ENCODE assay signal across 1 cellular context in the genomic region with DNA sequence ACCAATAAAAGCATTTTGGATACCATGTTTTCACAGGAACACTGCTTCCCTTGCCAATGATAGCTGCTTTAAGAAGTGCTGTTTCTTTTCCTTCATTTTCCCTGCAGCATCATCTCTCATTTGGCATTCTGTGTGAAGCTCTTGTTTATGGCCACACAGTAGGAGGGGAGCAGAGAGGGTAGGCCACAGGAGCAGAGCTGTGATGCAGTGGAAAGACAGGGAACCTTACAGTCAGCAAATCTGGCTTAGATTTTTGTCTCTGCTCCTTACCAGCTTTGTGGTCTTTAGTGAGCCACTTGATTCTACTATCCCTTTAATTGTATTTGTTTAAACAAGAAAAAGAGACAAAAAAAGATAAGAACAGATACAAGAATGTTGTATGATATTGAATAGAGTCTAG.
TF ChIP-seq lines count a peak whose summit lies in the region.

No MANE protein-coding gene starts in this region.

TF ChIP-seq in SK-N-SH, 30 proteins besides CTCF, POLR2A, EP300 and RAD21 (continued from another document):
- TF ChIP-seq, protein P1, sequence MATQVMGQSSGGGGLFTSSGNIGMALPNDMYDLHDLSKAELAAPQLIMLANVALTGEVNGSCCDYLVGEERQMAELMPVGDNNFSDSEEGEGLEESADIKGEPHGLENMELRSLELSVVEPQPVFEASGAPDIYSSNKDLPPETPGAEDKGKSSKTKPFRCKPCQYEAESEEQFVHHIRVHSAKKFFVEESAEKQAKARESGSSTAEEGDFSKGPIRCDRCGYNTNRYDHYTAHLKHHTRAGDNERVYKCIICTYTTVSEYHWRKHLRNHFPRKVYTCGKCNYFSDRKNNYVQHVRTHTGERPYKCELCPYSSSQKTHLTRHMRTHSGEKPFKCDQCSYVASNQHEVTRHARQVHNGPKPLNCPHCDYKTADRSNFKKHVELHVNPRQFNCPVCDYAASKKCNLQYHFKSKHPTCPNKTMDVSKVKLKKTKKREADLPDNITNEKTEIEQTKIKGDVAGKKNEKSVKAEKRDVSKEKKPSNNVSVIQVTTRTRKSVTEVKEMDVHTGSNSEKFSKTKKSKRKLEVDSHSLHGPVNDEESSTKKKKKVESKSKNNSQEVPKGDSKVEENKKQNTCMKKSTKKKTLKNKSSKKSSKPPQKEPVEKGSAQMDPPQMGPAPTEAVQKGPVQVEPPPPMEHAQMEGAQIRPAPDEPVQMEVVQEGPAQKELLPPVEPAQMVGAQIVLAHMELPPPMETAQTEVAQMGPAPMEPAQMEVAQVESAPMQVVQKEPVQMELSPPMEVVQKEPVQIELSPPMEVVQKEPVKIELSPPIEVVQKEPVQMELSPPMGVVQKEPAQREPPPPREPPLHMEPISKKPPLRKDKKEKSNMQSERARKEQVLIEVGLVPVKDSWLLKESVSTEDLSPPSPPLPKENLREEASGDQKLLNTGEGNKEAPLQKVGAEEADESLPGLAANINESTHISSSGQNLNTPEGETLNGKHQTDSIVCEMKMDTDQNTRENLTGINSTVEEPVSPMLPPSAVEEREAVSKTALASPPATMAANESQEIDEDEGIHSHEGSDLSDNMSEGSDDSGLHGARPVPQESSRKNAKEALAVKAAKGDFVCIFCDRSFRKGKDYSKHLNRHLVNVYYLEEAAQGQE (IDR thresholded peaks at IDR 0.05; ENCODE audit: low read depth, low read length), result no peak
- TF ChIP-seq CHD2 (IDR thresholded peaks at IDR 0.05; ENCODE audit: low read length, partially characterized antibody) (no peak), FOXM1 (IDR thresholded peaks at IDR 0.05; ENCODE audit: low read depth) (no peak), YY1 (IDR thresholded peaks at IDR 0.05; ENCODE audit: low read depth) (no peak), EZH2phosphoT487 (IDR thresholded peaks at IDR 0.05; ENCODE audit: borderline replicate concordance, low read depth) (no peak), NRF1 (IDR thresholded peaks at IDR 0.05; ENCODE audit: low read depth, low read length) (no peak), TEAD4 (IDR thresholded peaks at IDR 0.05; ENCODE audit: borderline replicate concordance, insufficient read depth) (no peak), MXI1 (IDR thresholded peaks at IDR 0.05; ENCODE audit: low read depth, low read length) (no peak), RCOR1 (IDR thresholded peaks at IDR 0.05; ENCODE audit: low read length) (no peak), FOXJ3 (CRISPR knock-in tag; IDR thresholded peaks at IDR 0.05) (no peak), POLR2AphosphoS5 (IDR thresholded peaks at IDR 0.05; ENCODE audit: low read depth, low read length) (no peak)
- TF ChIP-seq, protein P2, sequence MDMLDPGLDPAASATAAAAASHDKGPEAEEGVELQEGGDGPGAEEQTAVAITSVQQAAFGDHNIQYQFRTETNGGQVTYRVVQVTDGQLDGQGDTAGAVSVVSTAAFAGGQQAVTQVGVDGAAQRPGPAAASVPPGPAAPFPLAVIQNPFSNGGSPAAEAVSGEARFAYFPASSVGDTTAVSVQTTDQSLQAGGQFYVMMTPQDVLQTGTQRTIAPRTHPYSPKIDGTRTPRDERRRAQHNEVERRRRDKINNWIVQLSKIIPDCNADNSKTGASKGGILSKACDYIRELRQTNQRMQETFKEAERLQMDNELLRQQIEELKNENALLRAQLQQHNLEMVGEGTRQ (IDR thresholded peaks at IDR 0.05; ENCODE audit: borderline replicate concordance, low read depth, low read length), result no peak
- TF ChIP-seq, protein P3, sequence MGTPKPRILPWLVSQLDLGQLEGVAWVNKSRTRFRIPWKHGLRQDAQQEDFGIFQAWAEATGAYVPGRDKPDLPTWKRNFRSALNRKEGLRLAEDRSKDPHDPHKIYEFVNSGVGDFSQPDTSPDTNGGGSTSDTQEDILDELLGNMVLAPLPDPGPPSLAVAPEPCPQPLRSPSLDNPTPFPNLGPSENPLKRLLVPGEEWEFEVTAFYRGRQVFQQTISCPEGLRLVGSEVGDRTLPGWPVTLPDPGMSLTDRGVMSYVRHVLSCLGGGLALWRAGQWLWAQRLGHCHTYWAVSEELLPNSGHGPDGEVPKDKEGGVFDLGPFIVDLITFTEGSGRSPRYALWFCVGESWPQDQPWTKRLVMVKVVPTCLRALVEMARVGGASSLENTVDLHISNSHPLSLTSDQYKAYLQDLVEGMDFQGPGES (IDR thresholded peaks at IDR 0.05; ENCODE audit: low read depth, low read length), result no peak
- TF ChIP-seq, protein P4, sequence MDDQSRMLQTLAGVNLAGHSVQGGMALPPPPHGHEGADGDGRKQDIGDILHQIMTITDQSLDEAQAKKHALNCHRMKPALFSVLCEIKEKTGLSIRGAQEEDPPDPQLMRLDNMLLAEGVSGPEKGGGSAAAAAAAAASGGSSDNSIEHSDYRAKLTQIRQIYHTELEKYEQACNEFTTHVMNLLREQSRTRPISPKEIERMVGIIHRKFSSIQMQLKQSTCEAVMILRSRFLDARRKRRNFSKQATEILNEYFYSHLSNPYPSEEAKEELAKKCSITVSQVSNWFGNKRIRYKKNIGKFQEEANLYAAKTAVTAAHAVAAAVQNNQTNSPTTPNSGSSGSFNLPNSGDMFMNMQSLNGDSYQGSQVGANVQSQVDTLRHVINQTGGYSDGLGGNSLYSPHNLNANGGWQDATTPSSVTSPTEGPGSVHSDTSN (IDR thresholded peaks at IDR 0.05), result no peak
- TF ChIP-seq, protein P5, sequence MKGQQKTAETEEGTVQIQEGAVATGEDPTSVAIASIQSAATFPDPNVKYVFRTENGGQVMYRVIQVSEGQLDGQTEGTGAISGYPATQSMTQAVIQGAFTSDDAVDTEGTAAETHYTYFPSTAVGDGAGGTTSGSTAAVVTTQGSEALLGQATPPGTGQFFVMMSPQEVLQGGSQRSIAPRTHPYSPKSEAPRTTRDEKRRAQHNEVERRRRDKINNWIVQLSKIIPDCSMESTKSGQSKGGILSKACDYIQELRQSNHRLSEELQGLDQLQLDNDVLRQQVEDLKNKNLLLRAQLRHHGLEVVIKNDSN (IDR thresholded peaks at IDR 0.05; ENCODE audit: borderline replicate concordance, low read depth), result no peak
